Comparison of ENCODE assay signal across 8 cellular contexts in the genomic region with DNA sequence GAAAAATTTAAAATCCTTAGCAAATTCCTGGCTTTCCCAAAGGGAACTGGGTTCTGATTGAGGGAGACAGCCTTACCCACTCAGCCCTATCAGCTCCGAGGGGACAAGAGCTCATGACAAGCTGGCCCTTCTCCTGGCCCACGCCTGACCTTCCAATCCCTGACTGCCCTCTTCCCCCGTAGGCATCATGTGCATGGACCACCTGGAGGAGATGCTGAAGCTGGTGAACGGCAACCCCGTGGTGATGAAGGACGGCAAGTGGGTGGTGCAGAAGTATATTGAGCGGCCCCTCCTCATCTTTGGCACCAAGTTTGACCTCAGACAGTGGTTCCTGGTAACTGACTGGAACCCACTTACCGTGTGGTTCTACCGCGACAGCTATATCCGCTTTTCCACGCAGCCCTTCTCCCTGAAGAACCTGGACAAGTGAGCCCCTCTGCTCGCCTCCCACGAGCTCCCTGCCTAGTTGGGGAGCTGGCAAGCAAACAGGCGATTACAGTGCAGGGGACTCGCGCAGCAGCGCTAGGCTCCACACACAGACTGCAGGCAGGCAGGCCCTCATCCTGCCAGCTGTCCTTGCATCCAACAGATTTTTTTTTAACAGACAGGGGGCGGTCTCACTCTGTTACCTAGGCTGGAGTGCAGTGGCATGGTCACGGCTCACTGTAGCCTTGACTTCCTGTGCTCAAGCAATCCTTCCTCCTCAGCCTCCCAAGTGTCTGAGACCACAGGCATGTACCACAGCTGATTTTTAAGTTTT. TPM values are rescaled to one million over a fixed set of nuclear protein-coding genes. Genes with fewer than 3 reads are reported as not detected.
DNase-seq lines count a peak whose midpoint lies in the region; ATAC-seq, FAIRE-seq and TF ChIP-seq lines count a peak whose summit lies in the region.

No MANE protein-coding gene starts in this region.

- peaks cover 7% of the 10 kb centered on the region for H3K4me1 Mint-ChIP-seq in CD8-positive, alpha-beta T cell (ENCODE audit: low read depth)
- H3K4me1 Mint-ChIP-seq in activated B cell treated with CpG ODN at 0.5 μM for 24 hours = no peaks in the 10 kb centered on the region

- intact Hi-C loops in CD8-positive, alpha-beta T cell (cut with DNase I, micrococcal nuclease) = no loop called here
- intact Hi-C loops in activated B cell treated with CpG ODN at 0.5 μM for 24 hours (cut with micrococcal nuclease) = no loop called here
- intact Hi-C loops in heart right ventricle (cut with DNase I) = no loop called here

- H3K9me3 ChIP-seq in CD8-positive, alpha-beta T cell (ENCODE audit: low read length) = no peaks in the 10 kb centered on the region
- H3K9me3 ChIP-seq in keratinocyte (ENCODE audit: control insufficient read depth, low read depth, low read length) (no peaks in the 10 kb centered on the region), heart right ventricle (no peaks in the 10 kb centered on the region), tibial nerve (no peaks in the 10 kb centered on the region)

- no peaks in the 10 kb centered on the region for H3K9me1 ChIP-seq in keratinocyte (ENCODE audit: control insufficient read depth, extremely low read depth, insufficient read depth, low read length)

- no peak for TF ChIP-seq EP300 in tibial nerve (IDR thresholded peaks at IDR 0.05)

- H3K4me3 ChIP-seq in CD8-positive, alpha-beta T cell (ENCODE audit: low read depth, low read length) = no peak overlapping the region
- H3K4me3 ChIP-seq in keratinocyte (ENCODE audit: control insufficient read depth in 2 of 3, extremely low read depth in 1 of 3, insufficient read depth in 2 of 3, low read depth in 1 of 3, low read length in 3 of 3) (no peak overlapping the region), heart right ventricle (no peak overlapping the region), tibial nerve (no peak overlapping the region)

- H3K36me3 Mint-ChIP-seq in CD8-positive, alpha-beta T cell = peaks cover 23% of the 10 kb centered on the region
- peaks cover 19% of the 10 kb centered on the region for H3K36me3 Mint-ChIP-seq in activated B cell treated with CpG ODN at 0.5 μM for 24 hours (ENCODE audit: low read depth)

- H3K27me3 Mint-ChIP-seq in CD8-positive, alpha-beta T cell (ENCODE audit: low read depth) = no peaks in the 10 kb centered on the region
- H3K27me3 Mint-ChIP-seq in activated B cell treated with CpG ODN at 0.5 μM for 24 hours = no peaks in the 10 kb centered on the region

- no peaks in the 10 kb centered on the region for H3K79me2 ChIP-seq in keratinocyte (ENCODE audit: control insufficient read depth, insufficient read depth, low read length)

- no peak overlapping the region for H3K4me3 Mint-ChIP-seq in CD8-positive, alpha-beta T cell
- no peak overlapping the region for H3K4me3 Mint-ChIP-seq in activated B cell treated with CpG ODN at 0.5 μM for 24 hours

- 80 to 81% methylated on average over 20 of the region's 20 CpGs for WGBS in heart right ventricle, 2 donors
- WGBS in tibial nerve, 2 donors = 76 to 79% methylated on average over 19 to 20 of the region's 20 CpGs

- no peak for FAIRE-seq in keratinocyte (lab: Jason Lieb, UNC)

- no peak overlapping the region for H3K9ac ChIP-seq in keratinocyte (ENCODE audit: control insufficient read depth, extremely low read depth, insufficient read depth, low read length)

- no peak for TF ChIP-seq CTCF in CD8-positive, alpha-beta T cell (IDR thresholded peaks at IDR 0.05)
- TF ChIP-seq CTCF in activated B cell treated with CpG ODN at 0.5 μM for 24 hours (IDR thresholded peaks at IDR 0.05) (no peak), keratinocyte (optimal IDR thresholded peaks at IDR 0.05 in 1 of 3, IDR thresholded peaks at IDR 0.05 in 1 of 3, conservative IDR thresholded peaks at IDR 0.05 in 1 of 3; ENCODE audit: extremely low read depth in 1 of 3, insufficient read depth in 2 of 3, low read length in 3 of 3) (peak in 2 of 3 experiments; percentile 28 to 44), heart right ventricle (IDR thresholded peaks at IDR 0.05) (peak in 4 of 9 donors; percentile 8 to 26 (median 14)), tibial nerve (IDR thresholded peaks at IDR 0.05) (no peak)

- peak; percentile 38 for ATAC-seq in CD8-positive, alpha-beta T cell
- ATAC-seq in activated B cell treated with CpG ODN at 0.5 μM for 24 hours (ENCODE audit: low read depth) = peak; percentile 21
- ATAC-seq in HG03025 (IDR thresholded peaks at IDR 0.05; ENCODE audit: low FRiP score, unreplicated experiment) = no peak
- ATAC-seq in heart right ventricle = no peak
- ATAC-seq in HG02938 (IDR thresholded peaks at IDR 0.05; ENCODE audit: unreplicated experiment) = no peak

- CTCF ChIA-PET in CD8-positive, alpha-beta T cell (lab: Charles Lee) = interaction anchor here (1.1 to 1.6 kb wide), 2 partner anchors 13 to 14 kb away, joined by 3 to 5 read pairs; no protein-coding TSS in a partner anchor
- CTCF ChIA-PET in activated B cell treated with CpG ODN at 0.5 μM for 24 hours (lab: Charles Lee) = no interaction called here

- no peaks in the 10 kb centered on the region for H3K9me3 Mint-ChIP-seq in CD8-positive, alpha-beta T cell
- H3K9me3 Mint-ChIP-seq in activated B cell treated with CpG ODN at 0.5 μM for 24 hours = no peaks in the 10 kb centered on the region

- H3K36me3 ChIP-seq in CD8-positive, alpha-beta T cell (ENCODE audit: insufficient read depth, low read length) = peaks cover 6% of the 10 kb centered on the region
- peaks cover 0 to 1% of the 10 kb centered on the region in 2 experiments for H3K36me3 ChIP-seq in keratinocyte (ENCODE audit: control insufficient read depth in 2 of 2, extremely low read depth in 1 of 2, insufficient read depth in 2 of 2, low read length in 2 of 2)
- peaks cover 0 to 60% (median 3%) of the 10 kb centered on the region in 9 donors for H3K36me3 ChIP-seq in heart right ventricle
- peaks cover 0 to 63% (median 0%) of the 10 kb centered on the region in 3 donors for H3K36me3 ChIP-seq in tibial nerve

- DNase-seq in CD8-positive, alpha-beta T cell = no peak
- DNase-seq in HT1080 (ENCODE audit: low read depth) = peak; percentile 56
- DNase-seq in activated B cell treated with CpG ODN at 0.5 μM for 24 hours = no peak
- no peak for DNase-seq in keratinocyte (ENCODE audit: low read depth, low spot score)
- DNase-seq in heart right ventricle = no peak
- no peak for DNase-seq in tibial nerve (ENCODE audit: low spot score in 2 of 2)

- no peaks in the 10 kb centered on the region for H4K20me1 ChIP-seq in keratinocyte (ENCODE audit: control insufficient read depth, extremely low read depth, insufficient read depth, low read length)

- no peak overlapping the region for H3K27ac Mint-ChIP-seq in CD8-positive, alpha-beta T cell
- H3K27ac Mint-ChIP-seq in activated B cell treated with CpG ODN at 0.5 μM for 24 hours = no peak overlapping the region

- TF ChIP-seq POLR2A in tibial nerve (IDR thresholded peaks at IDR 0.05) = no peak

- H3K27ac ChIP-seq in CD8-positive, alpha-beta T cell (ENCODE audit: low read depth, low read length) = no peak overlapping the region
- no peak overlapping the region for H3K27ac ChIP-seq in keratinocyte (ENCODE audit: control insufficient read depth, insufficient read depth, low read length)
- no peak overlapping the region for H3K27ac ChIP-seq in heart right ventricle
- no peak overlapping the region for H3K27ac ChIP-seq in tibial nerve

- no peak overlapping the region for H2AFZ ChIP-seq in keratinocyte (ENCODE audit: control insufficient read depth, low read length)

- POLR2A ChIA-PET in CD8-positive, alpha-beta T cell (lab: Charles Lee) = no interaction called here
- POLR2A ChIA-PET in activated B cell treated with CpG ODN at 0.5 μM for 24 hours (lab: Charles Lee) = no interaction called here

- H3K4me1 ChIP-seq in CD8-positive, alpha-beta T cell (ENCODE audit: insufficient read depth, low read length) = peaks cover 6% of the 10 kb centered on the region
- H3K4me1 ChIP-seq in keratinocyte (ENCODE audit: control insufficient read depth, extremely low read depth, insufficient read depth, low read length) = no peaks in the 10 kb centered on the region
- H3K4me1 ChIP-seq in heart right ventricle = no peaks in the 10 kb centered on the region
- H3K4me1 ChIP-seq in tibial nerve = no peaks in the 10 kb centered on the region

- dilution Hi-C loops in keratinocyte (cut with MboI; ENCODE audit: extremely low pct_ligation_motif_present, low sequenced_read_pairs) = no loop called here

- no peak overlapping the region for H3K4me2 ChIP-seq in keratinocyte (ENCODE audit: control insufficient read depth, extremely low read depth, insufficient read depth, low read depth, low read length)

- H3K27me3 ChIP-seq in CD8-positive, alpha-beta T cell (ENCODE audit: insufficient read depth, low read length) = no peaks in the 10 kb centered on the region
- no peaks in the 10 kb centered on the region for H3K27me3 ChIP-seq in keratinocyte (ENCODE audit: control insufficient read depth, extremely low read depth, insufficient read depth, low read length)
- no peaks in the 10 kb centered on the region for H3K27me3 ChIP-seq in heart right ventricle
- H3K27me3 ChIP-seq in tibial nerve = no peaks in the 10 kb centered on the region

RNA-seq across cellular contexts. Expression of gene RPUSD3, which starts 16.8 kb away (rescaled TPM):
- total RNA-seq in CD8-positive, alpha-beta T cell = 1 to 10 TPM; 5.3 to 6.4 TPM
- total RNA-seq in HT1080 (2014; rRNA removed; shearing (Covaris generic)) = 36.5 and 46.0 TPM in 2 replicates
- polyA plus RNA-seq in HT1080 (2015; cell fraction: cytosol; rRNA removed) = 46.3 and 47.0 TPM in 2 replicates
- polyA plus RNA-seq in HT1080 (2015; cell fraction: nucleus; rRNA removed) = 38.6 and 44.8 TPM in 2 replicates
- 49.5 and 55.7 TPM in 2 replicates for total RNA-seq in activated B cell treated with CpG ODN at 0.5 μM for 24 hours
- polyA plus RNA-seq in keratinocyte = 31.5 to 39.0 TPM (median 37.6 TPM) in 3 replicates
- polyA plus RNA-seq in keratinocyte (2011; ENCODE audit: low read depth) = 5.2 TPM
- polyA plus RNA-seq in keratinocyte (2011; cell fraction: cytosol; rRNA removed) = 36.2 and 43.2 TPM in 2 replicates
- 32.7 and 39.0 TPM in 2 replicates for polyA plus RNA-seq in keratinocyte (2011; cell fraction: nucleus; rRNA removed)
- polyA plus RNA-seq in keratinocyte (2012; ENCODE audit: low replicate concordance) = 24.9 and 33.2 TPM in 2 replicates
- 25.9 to 58.6 TPM (median 26.6 TPM) in 3 replicates for polyA minus RNA-seq in keratinocyte
- polyA minus RNA-seq in keratinocyte (2011; cell fraction: cytosol; rRNA and poly(A)+ RNA removed) = 18.0 TPM
- 10.1 and 12.2 TPM in 2 replicates for polyA minus RNA-seq in keratinocyte (2011; cell fraction: nucleus; rRNA and poly(A)+ RNA removed)
- total RNA-seq in heart right ventricle = 10 to 100 TPM; 26.4 to 42.3 (median 29.4) TPM
- 10 to 100 TPM; 43.4 to 45.7 TPM for polyA plus RNA-seq in heart right ventricle
- 10 to 100 TPM; 37.1 to 69.7 (median 52.2) TPM for total RNA-seq in tibial nerve

RNA-seq across cellular contexts. Expression of gene TTLL3, which starts 16.9 kb away (rescaled TPM):
- total RNA-seq in CD8-positive, alpha-beta T cell = 10 to 100 TPM; 44.6 to 46.2 TPM
- total RNA-seq in HT1080 (2014; rRNA removed; shearing (Covaris generic)) = 1.4 and 2.3 TPM in 2 replicates
- 3.2 TPM in 2 replicates for polyA plus RNA-seq in HT1080 (2015; cell fraction: cytosol; rRNA removed)
- 74.0 and 83.3 TPM in 2 replicates for polyA plus RNA-seq in HT1080 (2015; cell fraction: nucleus; rRNA removed)
- total RNA-seq in activated B cell treated with CpG ODN at 0.5 μM for 24 hours = 51.4 and 61.9 TPM in 2 replicates
- polyA plus RNA-seq in keratinocyte = 11.3 to 19.1 TPM (median 11.7 TPM) in 3 replicates
- 15.8 TPM for polyA plus RNA-seq in keratinocyte (2011; ENCODE audit: low read depth)
- polyA plus RNA-seq in keratinocyte (2011; cell fraction: cytosol; rRNA removed) = 2.3 and 2.6 TPM in 2 replicates
- polyA plus RNA-seq in keratinocyte (2011; cell fraction: nucleus; rRNA removed) = 141 and 203 TPM in 2 replicates
- polyA plus RNA-seq in keratinocyte (2012; ENCODE audit: low replicate concordance) = 7.2 and 23.9 TPM in 2 replicates
- polyA minus RNA-seq in keratinocyte = 5.8 to 31.2 TPM (median 27.0 TPM) in 3 replicates
- polyA minus RNA-seq in keratinocyte (2011; cell fraction: cytosol; rRNA and poly(A)+ RNA removed) = 1.3 TPM
- 14.8 and 38.5 TPM in 2 replicates for polyA minus RNA-seq in keratinocyte (2011; cell fraction: nucleus; rRNA and poly(A)+ RNA removed)
- total RNA-seq in heart right ventricle = 10 to 100 TPM in 7 of 10 donors, 1 to 10 TPM in 3; 8.7 to 20.5 (median 13.7) TPM
- polyA plus RNA-seq in heart right ventricle = 10 to 100 TPM in 1 of 2 donors, 1 to 10 TPM in 1; 6.7 to 35.0 TPM
- 100 to 1,000 TPM in 3 of 4 donors, 10 to 100 TPM in 1; 58.2 to 173 (median 120) TPM for total RNA-seq in tibial nerve

RNA-seq across cellular contexts. Expression of gene ARPC4, which starts 34.1 kb away (rescaled TPM):
- total RNA-seq in CD8-positive, alpha-beta T cell = 100 to 1,000 TPM in 1 of 2 experiments, 10 to 100 TPM in 1; 97.7 to 104 TPM
- total RNA-seq in HT1080 (2014; rRNA removed; shearing (Covaris generic)) = 295 and 306 TPM in 2 replicates
- 261 and 270 TPM in 2 replicates for polyA plus RNA-seq in HT1080 (2015; cell fraction: cytosol; rRNA removed)
- polyA plus RNA-seq in HT1080 (2015; cell fraction: nucleus; rRNA removed) = 106 and 119 TPM in 2 replicates
- total RNA-seq in activated B cell treated with CpG ODN at 0.5 μM for 24 hours (315 and 338 TPM in 2 replicates), heart right ventricle (100 to 1,000 TPM in 1 of 10 donors, 10 to 100 TPM in 9; 40.6 to 111 (median 55.0) TPM), tibial nerve (100 to 1,000 TPM in 2 of 4 donors, 10 to 100 TPM in 2; 96.3 to 169 (median 125) TPM)
- polyA plus RNA-seq in keratinocyte (161 to 325 TPM (median 173 TPM) in 3 replicates), heart right ventricle (100 to 1,000 TPM in 1 of 2 donors, 10 to 100 TPM in 1; 27.9 to 104 TPM)
- 36.1 TPM for polyA plus RNA-seq in keratinocyte (2011; ENCODE audit: low read depth)
- polyA plus RNA-seq in keratinocyte (2011; cell fraction: cytosol; rRNA removed) = 177 and 220 TPM in 2 replicates
- polyA plus RNA-seq in keratinocyte (2011; cell fraction: nucleus; rRNA removed) = 75.3 and 80.5 TPM in 2 replicates
- 97.9 and 190 TPM in 2 replicates for polyA plus RNA-seq in keratinocyte (2012; ENCODE audit: low replicate concordance)
- polyA minus RNA-seq in keratinocyte = 72.0 to 216 TPM (median 199 TPM) in 3 replicates
- polyA minus RNA-seq in keratinocyte (2011; cell fraction: cytosol; rRNA and poly(A)+ RNA removed) = 341 TPM
- polyA minus RNA-seq in keratinocyte (2011; cell fraction: nucleus; rRNA and poly(A)+ RNA removed) = 53.3 and 77.0 TPM in 2 replicates

RNA-seq across cellular contexts. Expression of gene TADA3, which starts 34.7 kb away (rescaled TPM):
- total RNA-seq in CD8-positive, alpha-beta T cell = 10 to 100 TPM in 1 of 2 experiments, 1 to 10 TPM in 1; 9.5 to 11.0 TPM
- total RNA-seq in HT1080 (2014; rRNA removed; shearing (Covaris generic)) = 91.5 and 104 TPM in 2 replicates
- polyA plus RNA-seq in HT1080 (2015; cell fraction: cytosol; rRNA removed) = 87.4 and 97.1 TPM in 2 replicates
- 54.0 and 62.6 TPM in 2 replicates for polyA plus RNA-seq in HT1080 (2015; cell fraction: nucleus; rRNA removed)
- 43.8 and 44.7 TPM in 2 replicates for total RNA-seq in activated B cell treated with CpG ODN at 0.5 μM for 24 hours
- polyA plus RNA-seq in keratinocyte = 29.6 to 43.7 TPM (median 38.3 TPM) in 3 replicates
- 29.1 TPM for polyA plus RNA-seq in keratinocyte (2011; ENCODE audit: low read depth)
- polyA plus RNA-seq in keratinocyte (2011; cell fraction: cytosol; rRNA removed) = 27.7 and 44.7 TPM in 2 replicates
- 22.5 and 30.1 TPM in 2 replicates for polyA plus RNA-seq in keratinocyte (2011; cell fraction: nucleus; rRNA removed)
- polyA plus RNA-seq in keratinocyte (2012; ENCODE audit: low replicate concordance) = 22.4 and 43.5 TPM in 2 replicates
- polyA minus RNA-seq in keratinocyte = 33.0 to 59.8 TPM (median 45.4 TPM) in 3 replicates
- 60.4 TPM for polyA minus RNA-seq in keratinocyte (2011; cell fraction: cytosol; rRNA and poly(A)+ RNA removed)
- polyA minus RNA-seq in keratinocyte (2011; cell fraction: nucleus; rRNA and poly(A)+ RNA removed) = 14.5 and 16.8 TPM in 2 replicates
- total RNA-seq in heart right ventricle = 10 to 100 TPM; 38.5 to 59.6 (median 42.9) TPM
- 10 to 100 TPM; 48.7 to 51.4 TPM for polyA plus RNA-seq in heart right ventricle
- 10 to 100 TPM; 56.1 to 69.0 (median 65.4) TPM for total RNA-seq in tibial nerve

RNA-seq across cellular contexts. Expression of gene CIDEC, which starts 53.1 kb away (rescaled TPM):
- total RNA-seq in CD8-positive, alpha-beta T cell = not detected
- total RNA-seq in HT1080 (2014; rRNA removed; shearing (Covaris generic)) = 0.14 TPM in 1 of 2 replicates, not detected in the other
- not detected in 2 replicates for polyA plus RNA-seq in HT1080 (2015; cell fraction: cytosol; rRNA removed)
- polyA plus RNA-seq in HT1080 (2015; cell fraction: nucleus; rRNA removed) = not detected in 2 replicates
- total RNA-seq in activated B cell treated with CpG ODN at 0.5 μM for 24 hours (not detected in 2 replicates), heart right ventricle (10 to 100 TPM in 2 of 10 donors, 1 to 10 TPM in 5, under 1 TPM in 2, not detected in 1; 0.27 to 18.3 (median 4.4) TPM), tibial nerve (100 to 1,000 TPM in 3 of 4 donors, 10 to 100 TPM in 1; 72.4 to 380 (median 174) TPM)
- polyA plus RNA-seq in keratinocyte (not detected in 3 replicates), heart right ventricle (10 to 100 TPM in 1 of 2 donors, 1 to 10 TPM in 1; 8.0 to 25.3 TPM)
- polyA plus RNA-seq in keratinocyte (2011; ENCODE audit: low read depth) = not detected
- 0.08 TPM in 1 of 2 replicates, not detected in the other for polyA plus RNA-seq in keratinocyte (2011; cell fraction: cytosol; rRNA removed)
- polyA plus RNA-seq in keratinocyte (2011; cell fraction: nucleus; rRNA removed) = not detected in 2 replicates
- not detected in 2 replicates for polyA plus RNA-seq in keratinocyte (2012; ENCODE audit: low replicate concordance)
- 0.30 TPM in 1 of 3 replicates, not detected in the others for polyA minus RNA-seq in keratinocyte
- polyA minus RNA-seq in keratinocyte (2011; cell fraction: cytosol; rRNA and poly(A)+ RNA removed) = not detected
- polyA minus RNA-seq in keratinocyte (2011; cell fraction: nucleus; rRNA and poly(A)+ RNA removed) = not detected in 2 replicates

Comparison
In these comparisons a context has a peak if more than half of its experiments do, and no peak if none do; other contexts are left out.
1. ATAC-seq: peak in CD8-positive, alpha-beta T cell (single experiment) and activated B cell treated with CpG ODN at 0.5 μM for 24 hours (single experiment); none in HG03025 (single experiment), heart right ventricle (0 of 8) and HG02938 (single experiment).
2. CTCF ChIP-seq: peak in keratinocyte (2 of 3); none in CD8-positive, alpha-beta T cell (single experiment), activated B cell treated with CpG ODN at 0.5 μM for 24 hours (single experiment) and tibial nerve (0 of 5).